1 cellular context compared by ENCODE assay signal in genomic region chr17:13017623-13018462, GRCh38.
TF ChIP-seq lines count a peak whose summit lies in the region.

Gene ELAC2 (minus strand): TSS chr17:13018027. CDS start chr17:13017947, 80 bp downstream.

TF ChIP-seq in HEK293, 187 proteins besides CTCF, POLR2A, EP300 and RAD21 (continued from another document and continues in another):
- TF ChIP-seq HIC1 (tag by site-specific recombination; IDR thresholded peaks at IDR 0.05): peak; percentile 66; the same call in 1 of the 2 replicates
- peak; percentile 63; the same call in 1 of the 2 replicates for TF ChIP-seq ZBTB17 (tag by site-specific recombination; IDR thresholded peaks at IDR 0.05)
- peak; percentile 91 for TF ChIP-seq ZNF394 (tag by site-specific recombination; IDR thresholded peaks at IDR 0.05; ENCODE audit: borderline replicate concordance)
- TF ChIP-seq GFI1B (tag by site-specific recombination; IDR thresholded peaks at IDR 0.05): no peak
- TF ChIP-seq ZNF558 (tag by site-specific recombination; IDR thresholded peaks at IDR 0.05): no peak; the same call in 1 of the 2 replicates
- peak; percentile 42; the same call in 1 of the 2 replicates for TF ChIP-seq PRDM10 (tag by site-specific recombination; IDR thresholded peaks at IDR 0.05)
- TF ChIP-seq ZNF335 (tag by site-specific recombination; conservative IDR thresholded peaks at IDR 0.05): peak; percentile 84
- peak; percentile 80 for TF ChIP-seq GLIS1 (tag by site-specific recombination; IDR thresholded peaks at IDR 0.05)
- no peak for TF ChIP-seq ZNF560 (tag by site-specific recombination; IDR thresholded peaks at IDR 0.05; ENCODE audit: borderline replicate concordance)
- TF ChIP-seq ZBTB26 (tag by site-specific recombination; optimal IDR thresholded peaks at IDR 0.05): peak; percentile 93
- TF ChIP-seq ELK4 (IDR thresholded peaks at IDR 0.05; ENCODE audit: borderline replicate concordance, low read depth, low read length): peak; percentile 61; the same call in 1 of the 2 replicates
- peak; percentile 85 for TF ChIP-seq KLF8 (tag by site-specific recombination; IDR thresholded peaks at IDR 0.05)
- TF ChIP-seq ZEB2 (tag by site-specific recombination; IDR thresholded peaks at IDR 0.05): peak; percentile 42; the same call in 1 of the 2 replicates
- TF ChIP-seq BCL6B (tag by site-specific recombination; IDR thresholded peaks at IDR 0.05): no peak
- TF ChIP-seq ZNF664 (tag by site-specific recombination; IDR thresholded peaks at IDR 0.05): no peak
- peak; percentile 98 for TF ChIP-seq ZNF18 (tag by site-specific recombination; IDR thresholded peaks at IDR 0.05)
- TF ChIP-seq YY2 (tag by site-specific recombination; IDR thresholded peaks at IDR 0.05): 0 out of 2 replicates have a peak, but pooled peaks have one; percentile 51
- peak; percentile 79 for TF ChIP-seq KLF1 (tag by site-specific recombination; IDR thresholded peaks at IDR 0.05)
- TF ChIP-seq KLF10 (tag by site-specific recombination; IDR thresholded peaks at IDR 0.05): peak; percentile 87
- TF ChIP-seq ZFHX2 (tag by site-specific recombination; conservative IDR thresholded peaks at IDR 0.05): peak; percentile 82
- peak; percentile 63 for TF ChIP-seq ZNF600 (tag by site-specific recombination; IDR thresholded peaks at IDR 0.05)
- TF ChIP-seq ZNF677 (tag by site-specific recombination; IDR thresholded peaks at IDR 0.05): no peak
- TF ChIP-seq PBX3 (CRISPR knock-in tag; IDR thresholded peaks at IDR 0.05): 0 out of 2 replicates have a peak, but pooled peaks have one; percentile 25
- TF ChIP-seq IKZF3 (tag by site-specific recombination; IDR thresholded peaks at IDR 0.05): peak; percentile 97
- TF ChIP-seq TRIM28 (IDR thresholded peaks at IDR 0.05; ENCODE audit: borderline replicate concordance, low read length): peak; percentile 84
- TF ChIP-seq ZNF398 (tag by site-specific recombination; IDR thresholded peaks at IDR 0.05): 0 out of 2 replicates have a peak, but pooled peaks have one; percentile 35
- TF ChIP-seq ZSCAN5A (tag by site-specific recombination; IDR thresholded peaks at IDR 0.05): peak; percentile 66; the same call in 1 of the 2 replicates
- 0 out of 2 replicates have a peak, but pooled peaks have one; percentile 61 for TF ChIP-seq MZF1 (tag by site-specific recombination; IDR thresholded peaks at IDR 0.05; ENCODE audit: borderline replicate concordance)
- TF ChIP-seq OSR2 (tag by site-specific recombination; IDR thresholded peaks at IDR 0.05): peak; percentile 39
- no peak for TF ChIP-seq ZNF140 (tag by site-specific recombination; IDR thresholded peaks at IDR 0.05)
- peak; percentile 18; the same call in 1 of the 2 replicates for TF ChIP-seq ZNF561 (tag by site-specific recombination; IDR thresholded peaks at IDR 0.05; ENCODE audit: borderline replicate concordance)
- 0 out of 2 replicates have a peak, but pooled peaks have one; percentile 20 for TF ChIP-seq ZFP69B (tag by site-specific recombination; IDR thresholded peaks at IDR 0.05)
- peak; percentile 47; the same call in 1 of the 2 replicates for TF ChIP-seq ZNF121 (tag by site-specific recombination; IDR thresholded peaks at IDR 0.05)
- no peak for TF ChIP-seq ZNF354C (tag by site-specific recombination; IDR thresholded peaks at IDR 0.05; ENCODE audit: borderline replicate concordance, low read depth)
- TF ChIP-seq EGR2 (tag by site-specific recombination; IDR thresholded peaks at IDR 0.05; ENCODE audit: low read depth): peak; percentile 80; the same call in 1 of the 2 replicates
- TF ChIP-seq ZNF654 (tag by site-specific recombination; IDR thresholded peaks at IDR 0.05; ENCODE audit: low read depth): no peak
- peak; percentile 43; the same call in 1 of the 2 replicates for TF ChIP-seq ZFP37 (tag by site-specific recombination; IDR thresholded peaks at IDR 0.05)
- no peak for TF ChIP-seq ZNF510 (tag by site-specific recombination; IDR thresholded peaks at IDR 0.05; ENCODE audit: insufficient replicate concordance)
- TF ChIP-seq KLF9 (tag by site-specific recombination; IDR thresholded peaks at IDR 0.05; ENCODE audit: low read depth): peak; percentile 66
- peak; percentile 48; the same call in 1 of the 2 replicates for TF ChIP-seq SCRT2 (tag by site-specific recombination; IDR thresholded peaks at IDR 0.05)
- TF ChIP-seq PATZ1 (tag by site-specific recombination; IDR thresholded peaks at IDR 0.05): peak; percentile 51
